ENCODE assay signal across 17 cellular contexts in genomic region chr9:16136961-16137360, GRCh38.
A peak's percentile ranks its signal among the peaks of the same experiment; 100 is the strongest.
DNase-seq lines count a peak whose midpoint lies in the region; ATAC-seq and TF ChIP-seq lines count a peak whose summit lies in the region.
"Had no signal": no experiment of that assay in that cellular context is flagged by ENCODE, and none has a peak within 500 bp of the region (broad histone marks: within the 10 kb centered on the region; RNA-seq: fewer than 3 reads in every experiment).

No MANE protein-coding gene starts in this region.

- H3K4me3 Mint-ChIP-seq in HFFc6 (no peak overlapping the region), Calu3 (ENCODE audit: low read depth, unreplicated experiment) (no peak overlapping the region)
- H3K4me3 Mint-ChIP-seq: B cell, mesothelial cell of epicardium had no signal

- no TSS peak for BruUV-seq in A673 (replicated peaks; lab: Mats Ljungman, UMichigan)
- no TSS peak for BruUV-seq in Calu3 (replicated peaks; lab: Mats Ljungman, UMichigan)

- no peak overlapping the region for H3K4me3 ChIP-seq in A673 (ENCODE audit: low read depth, low read length, poor library complexity, severe bottlenecking)
- no peak overlapping the region for H3K4me3 ChIP-seq in astrocyte of the cerebellum (ENCODE audit: low read depth, low read length)
- H3K4me3 ChIP-seq: K562, pancreas, transverse colon had no signal

- H3K27me3 Mint-ChIP-seq in HFFc6 (ENCODE audit: insufficient read depth), result 0 out of 2 replicates have a peak, but pooled peaks cover 2% of the 10 kb centered on the region
- no peaks in the 10 kb centered on the region for H3K27me3 Mint-ChIP-seq in Calu3 (ENCODE audit: unreplicated experiment)
- H3K27me3 Mint-ChIP-seq: B cell had no signal

- H3K9me3 ChIP-seq in A673 (ENCODE audit: low read depth, low read length, poor library complexity, severe bottlenecking), result no peaks in the 10 kb centered on the region
- H3K9me3 ChIP-seq: pancreas, transverse colon had no signal

- intact Hi-C loops in A673 (cut with micrococcal nuclease; ENCODE audit: unreplicated experiment), result no loop called here
- intact Hi-C loops in Calu3 (cut with micrococcal nuclease; ENCODE audit: unreplicated experiment), result no loop called here

- ATAC-seq in GM19035 (IDR thresholded peaks at IDR 0.05; ENCODE audit: unreplicated experiment), result no peak
- ATAC-seq: K562, pancreas had no signal

- H3K4me1 Mint-ChIP-seq in HFFc6 (ENCODE audit: low read depth), result peaks cover 62% of the 10 kb centered on the region
- H3K4me1 Mint-ChIP-seq in Calu3 (ENCODE audit: low read depth, unreplicated experiment), result peaks cover 17% of the 10 kb centered on the region
- H3K4me1 Mint-ChIP-seq: B cell had no signal

- H3K9me3 Mint-ChIP-seq in HFFc6 (no peaks in the 10 kb centered on the region), Calu3 (ENCODE audit: low read depth, unreplicated experiment) (no peaks in the 10 kb centered on the region)
- H3K9me3 Mint-ChIP-seq: mesothelial cell of epicardium had no signal

- H3K36me3 ChIP-seq in A673 (ENCODE audit: insufficient read depth, low read length, poor library complexity, severe bottlenecking), result no peaks in the 10 kb centered on the region
- H3K36me3 ChIP-seq: pancreas, transverse colon had no signal

- H3K27me3 ChIP-seq in A673 (replicated peaks; ENCODE audit: insufficient read depth, low read depth, low read length, poor library complexity), result no peaks in the 10 kb centered on the region
- H3K27me3 ChIP-seq: pancreas, transverse colon had no signal

- DNase-seq in A673 (ENCODE audit: low spot score) (peak; percentile 6), HFFc6 (peak; percentile 47), astrocyte of the cerebellum (ENCODE audit: low read depth) (peak; percentile 32), kidney glomerular epithelial cell (lab: John Stamatoyannopoulos, UW) (peak; percentile 55), GM10248 (ENCODE audit: extremely low spot score) (no peak), Calu3 (no peak), dermis blood vessel endothelial cell (no peak)
- DNase-seq: activated naive CD4-positive, alpha-beta T cell treated with Interleukin-2 at 50 U/mL for 16 hours; DMS79; NCI-H1694 treated with DMSO at 0.1 percent for 48 hours; pancreas; SHP77 treated with DMSO at 0.1 percent for 48 hours; transverse colon had no signal

- CTCF ChIA-PET in A673 (lab: Charles Lee), result no interaction called here
- CTCF ChIA-PET in GM10248 (lab: Yijun Ruan, JAX), result interaction anchor here (0.9 to 2.3 kb wide), 4 partner anchors 18 to 264 kb away, joined by 3 to 11 read pairs (median 4); no protein-coding TSS in a partner anchor
- CTCF ChIA-PET in Calu3 (lab: Charles Lee), result no interaction called here

- H3K36me3 Mint-ChIP-seq in HFFc6 (ENCODE audit: low read depth) (no peaks in the 10 kb centered on the region), Calu3 (ENCODE audit: insufficient read depth, unreplicated experiment) (no peaks in the 10 kb centered on the region)
- H3K36me3 Mint-ChIP-seq: mesothelial cell of epicardium had no signal

- POLR2A ChIA-PET in A673 (lab: Charles Lee; ENCODE audit: low non-redundant PET) (no interaction called here), GM10248 (lab: Yijun Ruan, JAX) (no interaction called here)

- H3K4me1 ChIP-seq in A673 (ENCODE audit: insufficient read depth, low read length, poor library complexity, severe bottlenecking), result peaks cover 12% of the 10 kb centered on the region
- H3K4me1 ChIP-seq: pancreas had no signal

- H3K27ac ChIP-seq in A673 (ENCODE audit: low read depth, low read length, poor library complexity, severe bottlenecking), result no peak overlapping the region
- H3K27ac ChIP-seq: pancreas, transverse colon had no signal

- in situ Hi-C loops in astrocyte of the cerebellum (cut with HindIII; ENCODE audit: low sequenced_read_pairs), result no loop called here

- TF ChIP-seq CTCF in A673 (conservative IDR thresholded peaks at IDR 0.05; ENCODE audit: low read depth, low read length) (no peak), HFFc6 (IDR thresholded peaks at IDR 0.05) (no peak), astrocyte of the cerebellum (IDR thresholded peaks at IDR 0.05; ENCODE audit: low read depth, low read length, missing control alignments) (no peak), GM10248 (IDR thresholded peaks at IDR 0.05; ENCODE audit: control extremely low read depth, extremely low read depth, low read depth, missing control alignments) (no peak), Calu3 (IDR thresholded peaks at IDR 0.05; ENCODE audit: unreplicated experiment) (no peak)

- H3K27ac Mint-ChIP-seq in HFFc6 (no peak overlapping the region), Calu3 (ENCODE audit: unreplicated experiment) (no peak overlapping the region)
- H3K27ac Mint-ChIP-seq: B cell, mesothelial cell of epicardium had no signal

Comparison
In these comparisons a context has a peak if more than half of its experiments do, and no peak if none do; other contexts are left out.
1. DNase-seq: peak in A673 (single experiment), HFFc6 (single experiment), astrocyte of the cerebellum (single experiment) and kidney glomerular epithelial cell (single experiment); none in GM10248 (single experiment), Calu3 (single experiment) and dermis blood vessel endothelial cell (single experiment).